Comparison of ENCODE assay signal across 9 cellular contexts in the genomic region with DNA sequence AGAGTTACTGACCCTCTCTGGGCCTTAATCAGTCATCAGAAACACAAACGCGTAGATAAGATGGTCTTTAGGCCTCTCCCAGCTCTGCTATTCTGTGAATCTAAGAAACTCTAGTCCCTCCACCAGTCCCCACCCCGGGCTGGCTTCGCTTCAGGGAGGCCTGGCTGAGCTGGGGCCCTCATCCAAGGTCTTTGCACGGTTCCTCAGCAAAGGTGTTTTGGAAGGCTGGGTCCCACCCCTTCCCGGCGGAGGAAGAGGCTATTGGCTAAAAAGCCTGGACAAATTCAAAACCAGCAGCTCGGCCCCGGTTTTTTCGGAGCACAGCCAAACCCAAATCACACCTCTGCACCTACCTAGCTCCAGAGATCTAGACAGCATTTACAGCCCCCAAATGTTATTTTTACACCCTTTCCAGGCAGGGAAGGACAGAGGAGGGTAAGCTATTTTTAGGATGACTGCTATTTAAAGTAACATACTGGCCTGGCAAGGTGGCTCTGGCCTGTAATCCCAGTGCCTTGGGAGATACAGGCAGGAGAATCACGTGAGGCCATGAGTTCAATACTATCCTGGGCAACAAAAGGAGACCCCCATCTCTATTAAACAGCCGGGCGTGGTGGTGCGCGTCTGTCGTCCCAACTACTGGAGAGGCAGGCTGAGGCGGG. TPM values are rescaled to one million over a fixed set of nuclear protein-coding genes. Genes with fewer than 3 reads are reported as not detected.
DNase-seq lines count a peak whose midpoint lies in the region; ATAC-seq and TF ChIP-seq lines count a peak whose summit lies in the region.
"Had no signal": no experiment of that assay in that cellular context is flagged by ENCODE, and none has a peak within 500 bp of the region (broad histone marks: within the 10 kb centered on the region; RNA-seq: fewer than 3 reads in every experiment).

No MANE protein-coding gene starts in this region.

- H3K4me3 ChIP-seq in GM12865 (ENCODE audit: low read depth, low read length) (peak overlapping the region; percentile 59), SU-DHL-6 (ENCODE audit: insufficient read depth, low read length, poor library complexity, severe bottlenecking) (peak overlapping the region; percentile 52), fibroblast of villous mesenchyme (ENCODE audit: low read depth, low read length) (peak overlapping the region; percentile 68)

- peak overlapping the region; percentile 86 for H2AFZ ChIP-seq in SU-DHL-6 (ENCODE audit: low read depth, low read length, severe bottlenecking)

- H4K20me1 ChIP-seq in SU-DHL-6 (ENCODE audit: low read depth, low read length), result no peaks in the 10 kb centered on the region

- H3K4me3 Mint-ChIP-seq in osteocyte (ENCODE audit: unreplicated experiment), result peak overlapping the region; percentile 70

- no peak for ATAC-seq in activated CD4-positive, CD25-positive, alpha-beta regulatory T cell treated with anti-CD3 and anti-CD28 coated beads, Interleukin-2, amount 50 U/mL, for 24 hours
- ATAC-seq in HG02973 (IDR thresholded peaks at IDR 0.05; ENCODE audit: unreplicated experiment) (no peak), GM18907 (IDR thresholded peaks at IDR 0.05; ENCODE audit: unreplicated experiment) (no peak)

- no peaks in the 10 kb centered on the region for H3K36me3 Mint-ChIP-seq in osteocyte (ENCODE audit: unreplicated experiment)

- H3K9me2 ChIP-seq in SU-DHL-6 (replicated peaks; ENCODE audit: insufficient read depth, low read length), result no peaks in the 10 kb centered on the region

- TF ChIP-seq CTCF in GM12865 (IDR thresholded peaks at IDR 0.05; ENCODE audit: insufficient read depth, low read depth, low read length, missing control alignments) (no peak), SU-DHL-6 (IDR thresholded peaks at IDR 0.05; ENCODE audit: insufficient read depth, low read length, poor library complexity, severe bottlenecking) (no peak), fibroblast of villous mesenchyme (IDR thresholded peaks at IDR 0.05; ENCODE audit: insufficient read depth, low read depth, low read length) (no peak), osteocyte (IDR thresholded peaks at IDR 0.05) (no peak)

- H3K79me2 ChIP-seq in SU-DHL-6 (ENCODE audit: insufficient read depth, low read length), result no peaks in the 10 kb centered on the region

- DNase-seq in GM12865 (ENCODE audit: low read depth) (no peak), fibroblast of villous mesenchyme (ENCODE audit: low read depth) (no peak), osteocyte (ENCODE audit: extremely low spot score, unreplicated experiment) (no peak)
- DNase-seq in NK-92 treated with Interleukin-12 subunit alpha and Interleukin-12 subunit beta, amount 100 ng/mL, for 24 hours (lab: John Stamatoyannopoulos, UW), result no peak

- no peaks in the 10 kb centered on the region for H3K9me3 Mint-ChIP-seq in osteocyte (ENCODE audit: unreplicated experiment)

- no peaks in the 10 kb centered on the region for H3K36me3 ChIP-seq in SU-DHL-6 (ENCODE audit: low read length)

- no peak overlapping the region for H3K27ac ChIP-seq in SU-DHL-6 (ENCODE audit: low read depth, low read length)

- no peaks in the 10 kb centered on the region for H3K27me3 ChIP-seq in SU-DHL-6 (ENCODE audit: low read length)

- no peaks in the 10 kb centered on the region for H3F3A ChIP-seq in SU-DHL-6 (ENCODE audit: insufficient read depth)

- peak overlapping the region; percentile 63 for H3K9ac ChIP-seq in SU-DHL-6 (ENCODE audit: low read length)

- H3K4me1 Mint-ChIP-seq in osteocyte (ENCODE audit: unreplicated experiment), result peaks cover 11% of the 10 kb centered on the region

- H3K27ac Mint-ChIP-seq in osteocyte (ENCODE audit: unreplicated experiment), result peak overlapping the region; percentile 63

- H3K27me3 Mint-ChIP-seq in osteocyte (ENCODE audit: unreplicated experiment), result no peaks in the 10 kb centered on the region

- peak overlapping the region; percentile 60 for H3K4me2 ChIP-seq in SU-DHL-6 (ENCODE audit: low read depth, low read length, poor library complexity, severe bottlenecking)

- no peaks in the 10 kb centered on the region for H3K9me3 ChIP-seq in SU-DHL-6 (ENCODE audit: insufficient read depth, low read length)

RNA-seq across cellular contexts. Expression of gene HDHD5, which starts 13.2 kb away (rescaled TPM):
- 24.2 and 28.7 TPM in 2 replicates for total RNA-seq in fibroblast of villous mesenchyme
- 30.7 and 31.4 TPM in 2 replicates for total RNA-seq in osteocyte

RNA-seq across cellular contexts. Expression of gene ADA2, which starts 46.9 kb away (rescaled TPM):
- total RNA-seq in fibroblast of villous mesenchyme, result 1.3 and 6.1 TPM in 2 replicates
- total RNA-seq in osteocyte, result 3.5 and 4.1 TPM in 2 replicates
- total RNA-seq: NCI-H460 had no signal

RNA-seq across cellular contexts. Expression of gene TMEM121B, which starts 51.1 kb away (rescaled TPM):
- total RNA-seq in fibroblast of villous mesenchyme (under 0.01 TPM in 2 replicates), osteocyte (0.37 and 0.48 TPM in 2 replicates)
- total RNA-seq: NCI-H460 had no signal
